In genomic region chr15:66429117-66429516, GRCh38 we compare ENCODE assay signal across 23 cellular contexts. TPM values are rescaled to one million over a fixed set of nuclear protein-coding genes. Genes with fewer than 3 reads are reported as not detected.
DNase-seq lines count a peak whose midpoint lies in the region; ATAC-seq, FAIRE-seq and TF ChIP-seq lines count a peak whose summit lies in the region.
"Had no signal": no experiment of that assay in that cellular context is flagged by ENCODE, and none has a peak within 500 bp of the region (broad histone marks: within the 10 kb centered on the region; RNA-seq: fewer than 3 reads in every experiment).

No MANE protein-coding gene starts in this region.

- no peaks in the 10 kb centered on the region for H3K9me3 Mint-ChIP-seq in activated T-cell treated with anti-CD3 and anti-CD28 coated beads, Interleukin-2, amount 50 U/mL, for 24 hours
- no peaks in the 10 kb centered on the region for H3K9me3 Mint-ChIP-seq in activated T-cell treated with anti-CD3 and anti-CD28 coated beads, Interleukin-2, amount 50 U/mL, for 4 hours
- no peaks in the 10 kb centered on the region for H3K9me3 Mint-ChIP-seq in endothelial cell (ENCODE audit: unreplicated experiment)

- H3K36me3 ChIP-seq in subcutaneous abdominal adipose tissue (ENCODE audit: control insufficient read depth in 5 of 5, insufficient read depth in 5 of 5, low read length in 5 of 5), result no peaks in the 10 kb centered on the region
- H3K36me3 ChIP-seq: suprapubic skin, uterus had no signal

- peak overlapping the region in 1 of 5 donors; percentile 4 for H3K9ac ChIP-seq in subcutaneous abdominal adipose tissue (ENCODE audit: low read length in 5 of 5)

- peak; percentile 73 for FAIRE-seq in GM18507 (lab: Jason Lieb, UNC)
- FAIRE-seq: bronchial epithelial cell, H54 had no signal

- no peaks in the 10 kb centered on the region for H3K27me3 Mint-ChIP-seq in activated T-cell treated with anti-CD3 and anti-CD28 coated beads, Interleukin-2, amount 50 U/mL, for 24 hours
- H3K27me3 Mint-ChIP-seq in activated T-cell treated with anti-CD3 and anti-CD28 coated beads, Interleukin-2, amount 50 U/mL, for 4 hours (ENCODE audit: low read depth), result no peaks in the 10 kb centered on the region
- H3K27me3 Mint-ChIP-seq in endothelial cell (ENCODE audit: unreplicated experiment), result peaks cover 4% of the 10 kb centered on the region
- H3K27me3 Mint-ChIP-seq: activated CD4-positive, alpha-beta T cell treated with anti-CD3 and anti-CD28 coated beads, Interleukin-2, amount 10 ng/mL, durations not matched to agents 7 days and 5 days had no signal

- no peak for TF ChIP-seq CTCF in endothelial cell (IDR thresholded peaks at IDR 0.05; ENCODE audit: unreplicated experiment)

- ATAC-seq in activated T-cell treated with anti-CD3 and anti-CD28 coated beads, Interleukin-2, amount 50 U/mL, for 4 hours, result no peak

- no peaks in the 10 kb centered on the region for H3K9me3 ChIP-seq in subcutaneous abdominal adipose tissue (ENCODE audit: control insufficient read depth in 5 of 5, low read length in 5 of 5)
- H3K9me3 ChIP-seq: suprapubic skin, uterus had no signal

- DNase-seq in activated T-cell treated with anti-CD3 and anti-CD28 coated beads, Interleukin-2, amount 50 U/mL, for 24 hours, result no peak
- no peak for DNase-seq in activated T-cell treated with anti-CD3 and anti-CD28 coated beads, Interleukin-2, amount 50 U/mL, for 4 hours
- no peak for DNase-seq in GM18507 (ENCODE audit: extremely low spot score, insufficient read length, low read depth)
- DNase-seq in endothelial cell (ENCODE audit: low spot score), result no peak
- no peak for DNase-seq in cerebellum (ENCODE audit: low spot score)
- no peak for DNase-seq in NCI-H1694 (lab: John Stamatoyannopoulos, UW)
- no peak for DNase-seq in NCI-H1417 (lab: John Stamatoyannopoulos, UW)
- DNase-seq: ACHN; activated CD4-positive, alpha-beta T cell treated with anti-CD3 and anti-CD28 coated beads, Interleukin-2, amount 10 ng/mL, durations not matched to agents 7 days and 5 days; activated CD8-positive, alpha-beta memory T cell treated with anti-CD3 and anti-CD28 coated beads, Interleukin-2, amount 50 U/mL, for 48 hours; activated gamma-delta T cell; amniotic stem cell; KG1; NCI-H1092; NCI-H2081 treated with DMSO at 0.1 percent for 48 hours; NCI-H524; occipital lobe; retina; uterus had no signal

- H3K4me3 Mint-ChIP-seq in activated T-cell treated with anti-CD3 and anti-CD28 coated beads, Interleukin-2, amount 50 U/mL, for 24 hours, result no peak overlapping the region
- H3K4me3 Mint-ChIP-seq in activated T-cell treated with anti-CD3 and anti-CD28 coated beads, Interleukin-2, amount 50 U/mL, for 4 hours, result no peak overlapping the region
- H3K4me3 Mint-ChIP-seq in endothelial cell (ENCODE audit: unreplicated experiment), result no peak overlapping the region
- H3K4me3 Mint-ChIP-seq: activated CD4-positive, alpha-beta T cell treated with anti-CD3 and anti-CD28 coated beads, Interleukin-2, amount 10 ng/mL, durations not matched to agents 7 days and 5 days had no signal

- peaks cover 80% of the 10 kb centered on the region for H3K4me1 Mint-ChIP-seq in activated T-cell treated with anti-CD3 and anti-CD28 coated beads, Interleukin-2, amount 50 U/mL, for 24 hours (ENCODE audit: low read depth)
- peaks cover 66% of the 10 kb centered on the region for H3K4me1 Mint-ChIP-seq in activated T-cell treated with anti-CD3 and anti-CD28 coated beads, Interleukin-2, amount 50 U/mL, for 4 hours (ENCODE audit: low read depth)
- peaks cover 73% of the 10 kb centered on the region for H3K4me1 Mint-ChIP-seq in endothelial cell (ENCODE audit: unreplicated experiment)

- H3K36me3 Mint-ChIP-seq in activated T-cell treated with anti-CD3 and anti-CD28 coated beads, Interleukin-2, amount 50 U/mL, for 24 hours (ENCODE audit: low read depth), result peaks cover 32% of the 10 kb centered on the region
- peaks cover 3% of the 10 kb centered on the region for H3K36me3 Mint-ChIP-seq in activated T-cell treated with anti-CD3 and anti-CD28 coated beads, Interleukin-2, amount 50 U/mL, for 4 hours (ENCODE audit: insufficient read depth)
- peaks cover 16% of the 10 kb centered on the region for H3K36me3 Mint-ChIP-seq in endothelial cell (ENCODE audit: low read depth, unreplicated experiment)

- H3K27me3 ChIP-seq in subcutaneous abdominal adipose tissue (ENCODE audit: control insufficient read depth in 5 of 5, insufficient read depth in 4 of 5, low read length in 5 of 5), result no peaks in the 10 kb centered on the region
- H3K27me3 ChIP-seq: suprapubic skin, uterus had no signal

- no peak overlapping the region for H3K4me3 ChIP-seq in subcutaneous abdominal adipose tissue (ENCODE audit: low read depth in 1 of 5, low read length in 5 of 5)
- H3K4me3 ChIP-seq: suprapubic skin, uterus had no signal

- H3K27ac Mint-ChIP-seq in activated T-cell treated with anti-CD3 and anti-CD28 coated beads, Interleukin-2, amount 50 U/mL, for 24 hours, result peak overlapping the region; percentile 35
- H3K27ac Mint-ChIP-seq in endothelial cell (ENCODE audit: unreplicated experiment), result peak overlapping the region; percentile 73
- H3K27ac Mint-ChIP-seq: activated CD4-positive, alpha-beta T cell treated with anti-CD3 and anti-CD28 coated beads, Interleukin-2, amount 10 ng/mL, durations not matched to agents 7 days and 5 days had no signal

- H3K4me1 ChIP-seq in subcutaneous abdominal adipose tissue (ENCODE audit: control insufficient read depth in 5 of 5, insufficient read depth in 5 of 5, low read length in 5 of 5), result peaks cover 2 to 59% (median 45%) of the 10 kb centered on the region in 5 donors
- H3K4me1 ChIP-seq: suprapubic skin, uterus had no signal

- peak overlapping the region; percentile 81 for H3K27ac ChIP-seq in subcutaneous abdominal adipose tissue (ENCODE audit: low read depth, low read length)
- H3K27ac ChIP-seq: suprapubic skin, uterus had no signal

RNA-seq across cellular contexts. Expression of gene MAP2K1, which starts 42.4 kb away (rescaled TPM):
- total RNA-seq in activated T-cell treated with anti-CD3 and anti-CD28 coated beads, Interleukin-2, amount 50 U/mL, for 4 hours, result 10 to 100 TPM; 71.8 to 77.6 (median 75.3) TPM
- total RNA-seq in endothelial cell (ENCODE audit: unreplicated experiment), result 139 TPM
- 15.8 TPM for total RNA-seq in cerebellum
